ENCODE assay signal across 15 cellular contexts in genomic region chr10:13143761-13144160, GRCh38.
"Had no signal": no experiment of that assay in that cellular context is flagged by ENCODE, and none has a peak within 500 bp of the region (broad histone marks: within the 10 kb centered on the region; RNA-seq: fewer than 3 reads in every experiment).

No MANE protein-coding gene starts in this region.

- H3K27ac ChIP-seq: coronary artery, gastroesophageal sphincter, left ventricle myocardium inferior, lower lobe of right lung, pancreas, suprapubic skin, tibial artery had no signal

- H3K4me3 ChIP-seq: coronary artery, gastroesophageal sphincter, left ventricle myocardium inferior, lower lobe of right lung, pancreas, smooth muscle cell, suprapubic skin, tibial artery had no signal

- H3K9me3 ChIP-seq: gastroesophageal sphincter, lower lobe of right lung, pancreas had no signal

- H3K4me1 ChIP-seq: gastroesophageal sphincter, left ventricle myocardium inferior, lower lobe of right lung, pancreas, suprapubic skin, tibial artery had no signal

- DNase-seq: effector CD8-positive, alpha-beta T cell; glutamatergic neuron; left ventricle myocardium inferior; lower lobe of right lung; naive B cell; occipital lobe; pancreas; right cardiac atrium; stimulated activated CD4-positive, alpha-beta T cell treated with anti-CD3 and anti-CD28 coated beads, Interleukin-2, amount 100 ng/mL, for 48 hours; stimulated activated naive CD8-positive, alpha-beta T cell treated with anti-CD3 and anti-CD28 coated beads, Interleukin-15, Interleukin-2, amounts not matched to agents 100 U/mL and 50 U/mL, for 24 hours; tibial artery had no signal

- H3K27me3 ChIP-seq: gastroesophageal sphincter, pancreas, suprapubic skin, tibial artery had no signal
